Comparison of ENCODE assay signal across 14 cellular contexts in genomic region chr2:136114392-136114791, GRCh38. TPM values are rescaled to one million over a fixed set of nuclear protein-coding genes. Genes with fewer than 3 reads are reported as not detected.
A peak's percentile ranks its signal among the peaks of the same experiment; 100 is the strongest.
DNase-seq lines count a peak whose midpoint lies in the region; ATAC-seq and TF ChIP-seq lines count a peak whose summit lies in the region.
"Had no signal": no experiment of that assay in that cellular context is flagged by ENCODE, and none has a peak within 500 bp of the region (broad histone marks: within the 10 kb centered on the region; RNA-seq: fewer than 3 reads in every experiment).

No MANE protein-coding gene starts in this region.

- peak overlapping the region; percentile 22 for H3K4me3 Mint-ChIP-seq in activated CD4-positive, alpha-beta T cell treated with anti-CD3 and anti-CD28 coated beads for 36 hours
- peak overlapping the region; percentile 93 for H3K4me3 Mint-ChIP-seq in central memory CD8-positive, alpha-beta T cell

- no peak overlapping the region for H3K9ac ChIP-seq in smooth muscle cell (ENCODE audit: low read depth)

- H3K27ac ChIP-seq in smooth muscle cell (ENCODE audit: low read depth): peak overlapping the region; percentile 28
- H3K27ac ChIP-seq: psoas muscle, tibial artery had no signal

- H3K9me3 Mint-ChIP-seq in activated CD4-positive, alpha-beta T cell treated with anti-CD3 and anti-CD28 coated beads for 36 hours (ENCODE audit: low read depth): no peaks in the 10 kb centered on the region
- H3K9me3 Mint-ChIP-seq in central memory CD8-positive, alpha-beta T cell: no peaks in the 10 kb centered on the region

- H3K27me3 ChIP-seq in smooth muscle cell (ENCODE audit: low read depth): peaks cover 9% of the 10 kb centered on the region

- peaks cover 46% of the 10 kb centered on the region for H3K36me3 Mint-ChIP-seq in activated CD4-positive, alpha-beta T cell treated with anti-CD3 and anti-CD28 coated beads for 36 hours (ENCODE audit: low read depth)
- peaks cover 71% of the 10 kb centered on the region for H3K36me3 Mint-ChIP-seq in central memory CD8-positive, alpha-beta T cell (ENCODE audit: insufficient read depth)

- WGBS in smooth muscle cell (ENCODE audit: low lambda C conversion rate): 11% methylated on average over 6 of the region's 6 CpGs

- H3K4me1 Mint-ChIP-seq in activated CD4-positive, alpha-beta T cell treated with anti-CD3 and anti-CD28 coated beads for 36 hours: peaks cover 35% of the 10 kb centered on the region
- H3K4me1 Mint-ChIP-seq in central memory CD8-positive, alpha-beta T cell: peaks cover 56% of the 10 kb centered on the region

- CTCF ChIA-PET in activated CD4-positive, alpha-beta T cell treated with anti-CD3 and anti-CD28 coated beads for 36 hours (lab: Charles Lee): no interaction called here

- no peaks in the 10 kb centered on the region for H3K27me3 Mint-ChIP-seq in activated CD4-positive, alpha-beta T cell treated with anti-CD3 and anti-CD28 coated beads for 36 hours
- H3K27me3 Mint-ChIP-seq in central memory CD8-positive, alpha-beta T cell: no peaks in the 10 kb centered on the region

- DNase-seq in activated CD4-positive, alpha-beta T cell treated with anti-CD3 and anti-CD28 coated beads for 36 hours: no peak
- no peak for DNase-seq in activated CD4-positive, alpha-beta T cell treated with anti-CD3 and anti-CD28 coated beads for 4 hours
- DNase-seq in NOMO-1 treated with dmso at 0.1 percent for 144 hours (lab: John Stamatoyannopoulos, UW; ENCODE audit: unreplicated experiment) (peak; percentile 51), smooth muscle cell (lab: John Stamatoyannopoulos, UW; ENCODE audit: unreplicated experiment) (no peak), NCI-H774 (lab: John Stamatoyannopoulos, UW) (no peak), NCI-H1694 treated with DMSO at 0.1 percent for 48 hours (lab: John Stamatoyannopoulos, UW) (no peak)
- DNase-seq in central memory CD8-positive, alpha-beta T cell (ENCODE audit: low spot score in 2 of 2): no peak
- DNase-seq: activated CD4-positive, alpha-beta T cell treated with anti-CD3 and anti-CD28 coated beads for 48 hours; effector CD4-positive, alpha-beta T cell; NCI-H226; psoas muscle; tibial artery had no signal

- H3K4me3 ChIP-seq in smooth muscle cell: no peak overlapping the region
- H3K4me3 ChIP-seq: psoas muscle had no signal

- H3K4me2 ChIP-seq in smooth muscle cell: peak overlapping the region; percentile 58

- peaks cover 4% of the 10 kb centered on the region for H3F3A ChIP-seq in smooth muscle cell (ENCODE audit: low read depth)

- no peaks in the 10 kb centered on the region for H3K9me3 ChIP-seq in smooth muscle cell (replicated peaks; ENCODE audit: low read depth)
- H3K9me3 ChIP-seq: psoas muscle, tibial artery had no signal

- H2AFZ ChIP-seq in smooth muscle cell (ENCODE audit: low read depth): peak overlapping the region; percentile 26

- H3K4me1 ChIP-seq in smooth muscle cell (ENCODE audit: low read depth): peaks cover 44% of the 10 kb centered on the region

- H4K20me1 ChIP-seq in smooth muscle cell (ENCODE audit: low read depth): no peaks in the 10 kb centered on the region

- no peaks in the 10 kb centered on the region for H3K79me2 ChIP-seq in smooth muscle cell (ENCODE audit: low read depth)

- H3K36me3 ChIP-seq in smooth muscle cell (ENCODE audit: low read depth): no peaks in the 10 kb centered on the region
- H3K36me3 ChIP-seq: tibial artery had no signal

- ATAC-seq in activated CD4-positive, alpha-beta T cell treated with anti-CD3 and anti-CD28 coated beads for 36 hours: no peak
- ATAC-seq in central memory CD8-positive, alpha-beta T cell (replicated peaks; ENCODE audit: extremely low read depth, poor library complexity, severe bottlenecking): no peak
- ATAC-seq in HG03571 (IDR thresholded peaks at IDR 0.05; ENCODE audit: unreplicated experiment): no peak
- ATAC-seq: psoas muscle, Right ventricle myocardium inferior had no signal

- POLR2A ChIA-PET in activated CD4-positive, alpha-beta T cell treated with anti-CD3 and anti-CD28 coated beads for 36 hours (lab: Charles Lee): interaction anchor here (1.1 kb wide), 1 partner anchor 268 kb away, joined by 4 read pairs; no protein-coding TSS in a partner anchor

- no peak for TF ChIP-seq CTCF in smooth muscle cell (IDR thresholded peaks at IDR 0.05; ENCODE audit: borderline replicate concordance, insufficient read depth, poor library complexity, severe bottlenecking)

- intact Hi-C loops in activated CD4-positive, alpha-beta T cell treated with anti-CD3 and anti-CD28 coated beads for 36 hours (cut with DNase I, micrococcal nuclease): no loop called here

- H3K27ac Mint-ChIP-seq in activated CD4-positive, alpha-beta T cell treated with anti-CD3 and anti-CD28 coated beads for 36 hours: no peak overlapping the region
- H3K27ac Mint-ChIP-seq in central memory CD8-positive, alpha-beta T cell (ENCODE audit: low read depth): peak overlapping the region; percentile 99

RNA-seq across cellular contexts. Expression of gene CXCR4, which starts 3.6 kb away (rescaled TPM):
- 10 to 100 TPM; 75.4 to 89.3 TPM for total RNA-seq in activated CD4-positive, alpha-beta T cell treated with anti-CD3 and anti-CD28 coated beads for 36 hours
- 3.7 and 4.0 TPM in 2 replicates for total RNA-seq in smooth muscle cell
- polyA plus RNA-seq in smooth muscle cell: 2.1 and 2.8 TPM in 2 replicates

Comparison
In these comparisons a context has a peak if more than half of its experiments do, and no peak if none do; other contexts are left out.
1. RNA of gene CXCR4, which starts 3.6 kb away (total RNA-seq): 75.4 to 89.3 TPM in activated CD4-positive, alpha-beta T cell treated with anti-CD3 and anti-CD28 coated beads for 36 hours; 3.7 to 4.0 TPM in smooth muscle cell; every median in the first group is over 10 times any median in the second.